In the genomic region with DNA sequence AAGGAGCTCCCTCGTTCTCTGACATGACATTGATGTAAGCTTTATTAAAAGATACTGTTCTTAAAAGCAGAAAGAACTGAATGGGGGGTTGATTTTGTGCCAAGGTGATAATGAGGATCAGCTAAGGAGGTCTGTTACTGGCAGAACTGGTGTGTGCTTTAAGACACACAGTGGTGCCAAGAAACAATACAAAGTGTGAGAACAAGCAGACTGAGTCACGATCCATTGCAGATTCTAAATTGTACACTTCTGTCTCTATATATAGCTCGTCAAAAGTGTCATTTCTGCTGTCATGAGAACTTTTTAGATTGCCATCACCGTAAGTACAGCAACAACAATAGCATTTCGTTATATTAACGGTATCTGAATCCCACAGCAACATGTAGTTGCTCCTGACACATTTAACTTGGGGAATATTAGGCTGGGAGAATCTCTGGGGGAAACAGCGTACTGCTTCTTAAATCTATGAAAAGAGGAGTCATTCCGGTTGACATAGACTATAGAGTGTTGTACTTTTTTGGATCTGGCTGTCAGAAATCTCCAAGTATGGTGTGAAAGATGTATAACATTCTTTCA, we compare ENCODE assay signal across 37 cellular contexts.
"Had no signal": no experiment of that assay in that cellular context is flagged by ENCODE, and none has a peak within 500 bp of the region (broad histone marks: within the 10 kb centered on the region; RNA-seq: fewer than 3 reads in every experiment).

No MANE protein-coding gene starts in this region.

- H3K36me3 ChIP-seq: brain microvascular endothelial cell, Peyer's patch, SJSA1 had no signal

- H3K4me1 ChIP-seq: Peyer's patch, SJSA1 had no signal

- H3K27me3 ChIP-seq: brain microvascular endothelial cell, Peyer's patch, SJSA1 had no signal

- H3K27ac ChIP-seq: brain microvascular endothelial cell, KMS-11, Peyer's patch, SJSA1, VCaP had no signal

- DNase-seq: activated B cell treated with CpG ODN at 0.5 μM for 24 hours; activated CD4-positive, alpha-beta memory T cell treated with anti-CD3 and anti-CD28 coated beads, Interleukin-2, amount 10 ng/mL, durations not matched to agents 7 days and 5 days; activated CD4-positive, alpha-beta T cell treated with anti-CD3 and anti-CD28 coated beads for 4 hours; activated CD4-positive, alpha-beta T cell treated with anti-CD3 and anti-CD28 coated beads, Interleukin-2, amount 50 U/mL, for 1 hour; activated CD4-positive, CD25-positive, alpha-beta regulatory T cell treated with anti-CD3 and anti-CD28 coated beads, Interleukin-2, amount 50 U/mL, for 72 hours; activated effector memory CD4-positive, alpha-beta T cell treated with anti-CD3 and anti-CD28 coated beads, Interleukin-2, amount 50 U/mL, for 16 hours; activated naive CD4-positive, alpha-beta T cell; activated naive CD4-positive, alpha-beta T cell treated with anti-CD3 and anti-CD28 coated beads, Interleukin-2, amount 50 U/mL, for 16 hours; activated naive CD8-positive, alpha-beta T cell treated with anti-CD3 and anti-CD28 coated beads for 36 hours; activated T-cell treated with anti-CD3 and anti-CD28 coated beads, Interleukin-2, amount 50 U/mL, for 1 hour; activated T-cell treated with anti-CD3 and anti-CD28 coated beads, Interleukin-2, amount 50 U/mL, for 72 hours; amniotic stem cell; aorta; brain microvascular endothelial cell; MM.1S; MV-4-11; NCI-H1092; NCI-H1436 treated with DMSO at 0.1 percent for 48 hours; NCI-H1694 treated with DMSO at 0.1 percent for 48 hours; NCI-H2029; NCI-H2107; NCI-H2171; NCI-H446 treated with DMSO at 0.1 percent for 48 hours; NCI-H524; NCI-H69; NK-92 treated with Interleukin-12 subunit alpha and Interleukin-12 subunit beta, amount 100 ng/mL, for 24 hours; PC-3; Peyer's patch; RPMI8226; SHP77 treated with DMSO at 0.1 percent for 48 hours; SW 1271; T-helper 1 cell; T-helper 2 cell; T-helper 9 cell had no signal

- H3K4me2 ChIP-seq: KMS-11 had no signal

- H3K9ac ChIP-seq: KMS-11 had no signal

- H3K4me3 ChIP-seq: Peyer's patch, SJSA1 had no signal

- H3K9me3 ChIP-seq: Peyer's patch, SJSA1 had no signal
